ENCODE assay signal across 10 cellular contexts in genomic region chr1:32246888-32247273, GRCh38. TPM values are rescaled to one million over a fixed set of nuclear protein-coding genes. Genes with fewer than 3 reads are reported as not detected.
DNase-seq lines count a peak whose midpoint lies in the region; ATAC-seq, FAIRE-seq and TF ChIP-seq lines count a peak whose summit lies in the region.
"Had no signal": no experiment of that assay in that cellular context is flagged by ENCODE, and none has a peak within 500 bp of the region (broad histone marks: within the 10 kb centered on the region; RNA-seq: fewer than 3 reads in every experiment).

Gene FAM167B, plus strand, starts transcription at chr1:32247222. Its CDS starts 200 bp downstream, at chr1:32247422.

- TF ChIP-seq CTCF in bronchial epithelial cell (IDR thresholded peaks at IDR 0.05; ENCODE audit: insufficient read depth, low read length, severe bottlenecking) = no peak
- TF ChIP-seq CTCF in liver (IDR thresholded peaks at IDR 0.05; ENCODE audit: low read depth, low read length, missing input control) = no peak
- TF ChIP-seq CTCF in tibial nerve (IDR thresholded peaks at IDR 0.05) = no peak

- no peak for DNase-seq in T-helper 1 cell
- peak; percentile 21 for DNase-seq in bronchial epithelial cell (ENCODE audit: low read depth)
- DNase-seq in tibial nerve (ENCODE audit: low spot score in 2 of 2) = peak in 1 of 2 donors; percentile 40
- no peak for DNase-seq in SIG-M5 treated with dmso at 0.1 percent for 504 hours (lab: John Stamatoyannopoulos, UW; ENCODE audit: unreplicated experiment)

- peaks cover 36% of the 10 kb centered on the region for H3K4me1 Mint-ChIP-seq in T-helper 1 cell treated with Interleukin-12 subunit alpha and Interleukin-12 subunit beta and Interleukin-4 antibody, amounts not matched to agents 30 μg/mL and 1 μg/mL, for 36 hours (ENCODE audit: low read depth)

- H3K4me1 ChIP-seq in liver (ENCODE audit: control insufficient read depth in 4 of 4, insufficient read depth in 4 of 4, low read length in 3 of 4) (peaks cover 3 to 18% (median 10%) of the 10 kb centered on the region in 4 donors), tibial nerve (peaks cover 0 to 41% (median 29%) of the 10 kb centered on the region in 4 donors)
- H3K4me1 ChIP-seq: HAP-1 had no signal

- H3K9me3 Mint-ChIP-seq in T-helper 1 cell treated with Interleukin-12 subunit alpha and Interleukin-12 subunit beta and Interleukin-4 antibody, amounts not matched to agents 30 μg/mL and 1 μg/mL, for 36 hours = no peaks in the 10 kb centered on the region

- H3K36me3 Mint-ChIP-seq in T-helper 1 cell treated with Interleukin-12 subunit alpha and Interleukin-12 subunit beta and Interleukin-4 antibody, amounts not matched to agents 30 μg/mL and 1 μg/mL, for 36 hours (ENCODE audit: low read depth) = peaks cover 4% of the 10 kb centered on the region

- H3K9ac ChIP-seq in liver (ENCODE audit: low read depth in 1 of 2, low read length in 2 of 2) = peak within 1 kb of the TSS in 1 of 2 donors; percentile 47

- H3K4me3 ChIP-seq in bronchial epithelial cell (ENCODE audit: low read depth, low read length) (no peak within 1 kb of the TSS), liver (ENCODE audit: low read depth in 1 of 3, low read length in 3 of 3) (no peak within 1 kb of the TSS), tibial nerve (no peak within 1 kb of the TSS)
- H3K4me3 ChIP-seq: HAP-1 had no signal

- no peaks in the 10 kb centered on the region for H3K9me3 ChIP-seq in liver (ENCODE audit: control insufficient read depth in 4 of 4, low read length in 3 of 4)
- H3K9me3 ChIP-seq in tibial nerve = no peaks in the 10 kb centered on the region
- H3K9me3 ChIP-seq: HAP-1 had no signal

- H3K4me3 Mint-ChIP-seq in T-helper 1 cell treated with Interleukin-12 subunit alpha and Interleukin-12 subunit beta and Interleukin-4 antibody, amounts not matched to agents 30 μg/mL and 1 μg/mL, for 36 hours = peak within 1 kb of the TSS; percentile 80

- H3K27me3 ChIP-seq in bronchial epithelial cell (ENCODE audit: control insufficient read depth, insufficient read depth, low read length) (no peaks in the 10 kb centered on the region), liver (ENCODE audit: control insufficient read depth in 4 of 4, insufficient read depth in 4 of 4, low read length in 3 of 4) (no peaks in the 10 kb centered on the region), tibial nerve (no peaks in the 10 kb centered on the region)

- no peaks in the 10 kb centered on the region for H3K27me3 Mint-ChIP-seq in T-helper 1 cell treated with Interleukin-12 subunit alpha and Interleukin-12 subunit beta and Interleukin-4 antibody, amounts not matched to agents 30 μg/mL and 1 μg/mL, for 36 hours (ENCODE audit: low read depth)

- ATAC-seq in GM18519 (IDR thresholded peaks at IDR 0.05; ENCODE audit: low FRiP score, unreplicated experiment) (no peak), GM19324 (IDR thresholded peaks at IDR 0.05; ENCODE audit: low FRiP score, unreplicated experiment) (no peak)

- TF ChIP-seq EP300 in tibial nerve (IDR thresholded peaks at IDR 0.05) = peak; percentile 71 to 77

- 72% methylated on average over 3 of the region's 3 CpGs for WGBS in liver
- 18 to 33% methylated on average over 3 of the region's 3 CpGs for WGBS in tibial nerve, 2 donors

- no peak for FAIRE-seq in bronchial epithelial cell (lab: Jason Lieb, UNC)

- H3K27ac ChIP-seq in liver (ENCODE audit: low read depth in 1 of 2, low read length in 2 of 2) (peak within 1 kb of the TSS; percentile 63 to 66), tibial nerve (peak within 1 kb of the TSS in 3 of 4 donors; percentile 53 to 62 (median 56))
- H3K27ac ChIP-seq: 22Rv1 had no signal

- peak within 1 kb of the TSS; percentile 97 for H3K27ac Mint-ChIP-seq in T-helper 1 cell treated with Interleukin-12 subunit alpha and Interleukin-12 subunit beta and Interleukin-4 antibody, amounts not matched to agents 30 μg/mL and 1 μg/mL, for 36 hours

- no peak for TF ChIP-seq RAD21 in liver (IDR thresholded peaks at IDR 0.05)

- H3K36me3 ChIP-seq in bronchial epithelial cell (ENCODE audit: control insufficient read depth, insufficient read depth, low read length) (no peaks in the 10 kb centered on the region), liver (ENCODE audit: control insufficient read depth in 4 of 4, insufficient read depth in 3 of 4, low read depth in 1 of 4, low read length in 3 of 4) (no peaks in the 10 kb centered on the region), tibial nerve (no peaks in the 10 kb centered on the region)
- H3K36me3 ChIP-seq: HAP-1 had no signal

- TF ChIP-seq POLR2A in tibial nerve (IDR thresholded peaks at IDR 0.05) = no peak

TF ChIP-seq in liver, 16 proteins besides CTCF, POLR2A, EP300 and RAD21:
- TF ChIP-seq HNF4A (conservative IDR thresholded peaks at IDR 0.05) (no peak), ATF3 (IDR thresholded peaks at IDR 0.05) (no peak), SP1 (IDR thresholded peaks at IDR 0.05) (peak; percentile 54), HNF4G (IDR thresholded peaks at IDR 0.05) (no peak), YY1 (IDR thresholded peaks at IDR 0.05) (no peak), GABPA (IDR thresholded peaks at IDR 0.05 in 1 of 2, conservative IDR thresholded peaks at IDR 0.05 in 1 of 2) (no peak), ZBTB33 (IDR thresholded peaks at IDR 0.05) (no peak), EGR1 (IDR thresholded peaks at IDR 0.05; ENCODE audit: low read depth in 2 of 2) (no peak), JUND (IDR thresholded peaks at IDR 0.05) (no peak), MAX (IDR thresholded peaks at IDR 0.05) (peak; percentile 27), FOXA1 (IDR thresholded peaks at IDR 0.05) (no peak), TAF1 (conservative IDR thresholded peaks at IDR 0.05) (no peak), RXRA (IDR thresholded peaks at IDR 0.05) (peak; percentile 36 to 69), NR2F2 (IDR thresholded peaks at IDR 0.05) (peak; percentile 81), REST (IDR thresholded peaks at IDR 0.05) (no peak), FOXA2 (IDR thresholded peaks at IDR 0.05) (no peak)
TF ChIP-seq in liver: peak in this region for 4.

RNA-seq across cellular contexts. Expression of gene FAM167B, which starts in this region (rescaled TPM):
- total RNA-seq in bronchial epithelial cell = 0.13 and 0.26 TPM in 2 replicates
- total RNA-seq in liver = 1 to 10 TPM in 1 of 2 donors, under 1 TPM in 1; 0.47 to 2.8 TPM
- polyA plus RNA-seq in liver = 1 to 10 TPM; 4.8 to 9.2 TPM
- total RNA-seq in tibial nerve = 1 to 10 TPM; 1.4 to 5.4 (median 3.5) TPM

Comparison
In these comparisons a context has a peak if more than half of its experiments do, and no peak if none do; other contexts are left out.
1. Peak in DNase-seq in bronchial epithelial cell; RNA of the gene not detected or under 1 TPM.